6 cellular contexts compared by ENCODE assay signal in genomic region chr11:64869571-64870175, GRCh38. TPM values are rescaled to one million over a fixed set of nuclear protein-coding genes. Genes with fewer than 3 reads are reported as not detected.
DNase-seq lines count a peak whose midpoint lies in the region; ATAC-seq and TF ChIP-seq lines count a peak whose summit lies in the region.

No MANE protein-coding gene starts in this region.

- peaks cover 60% of the 10 kb centered on the region for H3K4me1 ChIP-seq in SJSA1 (replicated peaks)

- POLR2A ChIA-PET in BJ (lab: Charles Lee) = interaction anchor here (0.7 kb wide), 1 partner anchor 13 kb away, joined by 3 read pairs; no protein-coding TSS in a partner anchor

- H3K27ac ChIP-seq in SJSA1 = peak overlapping the region; percentile 47

- CTCF ChIA-PET in BJ (lab: Yijun Ruan, JAX) = interaction anchor here (0.6 to 29.2 kb wide), 10 partner anchors 11 to 240 kb away, joined by 3 to 797 read pairs (median 8); partner anchors contain the start of genes BATF2 and EHD1

- no peaks in the 10 kb centered on the region for H3K9me3 ChIP-seq in SJSA1 (replicated peaks)

- H3K36me3 ChIP-seq in BJ (ENCODE audit: control insufficient read depth, insufficient read depth, low read length) = peaks cover 37% of the 10 kb centered on the region
- peaks cover 82% of the 10 kb centered on the region for H3K36me3 ChIP-seq in SJSA1

- ATAC-seq in GM21576 (IDR thresholded peaks at IDR 0.05; ENCODE audit: unreplicated experiment) = no peak

- TF ChIP-seq CTCF in BJ (IDR thresholded peaks at IDR 0.05; ENCODE audit: insufficient read depth, low read depth, low read length) = peak; percentile 50

- no peaks in the 10 kb centered on the region for H3K27me3 ChIP-seq in BJ (ENCODE audit: control insufficient read depth, insufficient read depth, low read length)
- no peaks in the 10 kb centered on the region for H3K27me3 ChIP-seq in SJSA1 (replicated peaks)

- H3K4me3 ChIP-seq in BJ (ENCODE audit: low read depth, low read length) = no peak overlapping the region
- no peak overlapping the region for H3K4me3 ChIP-seq in SJSA1

- DNase-seq in BJ (ENCODE audit: low read depth) = no peak
- no peak for DNase-seq in SJSA1 (ENCODE audit: low read depth in 1 of 2, low spot score in 2 of 2)
- DNase-seq in kidney glomerular epithelial cell (lab: John Stamatoyannopoulos, UW) = peak; percentile 27
- no peak for DNase-seq in NCI-H2196 treated with DMSO at 0.1 percent for 48 hours (lab: John Stamatoyannopoulos, UW; ENCODE audit: unreplicated experiment)
- DNase-seq in NCI-H1436 treated with DMSO at 0.1 percent for 48 hours (lab: John Stamatoyannopoulos, UW) = no peak

RNA-seq across cellular contexts. Expression of gene EHD1, which starts 8.7 kb away (rescaled TPM):
- 95.3 and 191 TPM in 2 replicates for polyA plus RNA-seq in BJ (2011; rRNA removed)
- 145 and 165 TPM in 2 replicates for polyA minus RNA-seq in BJ (2011; rRNA and poly(A)+ RNA removed)
- total RNA-seq in SJSA1 (2014; rRNA removed; shearing (Covaris generic)) = 75.2 and 85.7 TPM in 2 replicates

RNA-seq across cellular contexts. Expression of gene CDC42BPG, which starts 25.2 kb away (rescaled TPM):
- 0.01 and 0.02 TPM in 2 replicates for polyA plus RNA-seq in BJ (2011; rRNA removed)
- polyA minus RNA-seq in BJ (2011; rRNA and poly(A)+ RNA removed) = not detected in 2 replicates
- total RNA-seq in SJSA1 (2014; rRNA removed; shearing (Covaris generic)) = 0.03 TPM in 1 of 2 replicates, not detected in the other

RNA-seq across cellular contexts. Expression of gene ATG2A, which starts 47.3 kb away (rescaled TPM):
- 3.7 and 7.0 TPM in 2 replicates for polyA plus RNA-seq in BJ (2011; rRNA removed)
- polyA minus RNA-seq in BJ (2011; rRNA and poly(A)+ RNA removed) = 7.3 and 9.2 TPM in 2 replicates
- total RNA-seq in SJSA1 (2014; rRNA removed; shearing (Covaris generic)) = 22.5 and 23.2 TPM in 2 replicates

RNA-seq across cellular contexts. Expression of gene PPP2R5B, which starts 54.8 kb away (rescaled TPM):
- polyA plus RNA-seq in BJ (2011; rRNA removed) = 16.0 and 18.5 TPM in 2 replicates
- 6.9 and 13.9 TPM in 2 replicates for polyA minus RNA-seq in BJ (2011; rRNA and poly(A)+ RNA removed)
- total RNA-seq in SJSA1 (2014; rRNA removed; shearing (Covaris generic)) = 20.6 and 30.6 TPM in 2 replicates

RNA-seq across cellular contexts. Expression of gene MEN1, which starts 59.3 kb away (rescaled TPM):
- polyA plus RNA-seq in BJ (2011; rRNA removed) = 14.4 and 27.8 TPM in 2 replicates
- 13.4 and 15.4 TPM in 2 replicates for polyA minus RNA-seq in BJ (2011; rRNA and poly(A)+ RNA removed)
- total RNA-seq in SJSA1 (2014; rRNA removed; shearing (Covaris generic)) = 13.8 and 22.0 TPM in 2 replicates
